Comparison of ENCODE assay signal across 1 cellular context in genomic region chr15:40038654-40039543, GRCh38.
TF ChIP-seq lines count a peak whose summit lies in the region.

Gene SRP14 (minus strand): TSS chr15:40039181. CDS start chr15:40039116, 65 bp downstream.

TF ChIP-seq in liver, 16 proteins besides CTCF, POLR2A, EP300 and RAD21 (continued from another document):
- TF ChIP-seq ZBTB33 (IDR thresholded peaks at IDR 0.05), result peak; percentile 21
- TF ChIP-seq ATF3 (IDR thresholded peaks at IDR 0.05), result no peak
